8 cellular contexts compared by ENCODE assay signal in the genomic region with DNA sequence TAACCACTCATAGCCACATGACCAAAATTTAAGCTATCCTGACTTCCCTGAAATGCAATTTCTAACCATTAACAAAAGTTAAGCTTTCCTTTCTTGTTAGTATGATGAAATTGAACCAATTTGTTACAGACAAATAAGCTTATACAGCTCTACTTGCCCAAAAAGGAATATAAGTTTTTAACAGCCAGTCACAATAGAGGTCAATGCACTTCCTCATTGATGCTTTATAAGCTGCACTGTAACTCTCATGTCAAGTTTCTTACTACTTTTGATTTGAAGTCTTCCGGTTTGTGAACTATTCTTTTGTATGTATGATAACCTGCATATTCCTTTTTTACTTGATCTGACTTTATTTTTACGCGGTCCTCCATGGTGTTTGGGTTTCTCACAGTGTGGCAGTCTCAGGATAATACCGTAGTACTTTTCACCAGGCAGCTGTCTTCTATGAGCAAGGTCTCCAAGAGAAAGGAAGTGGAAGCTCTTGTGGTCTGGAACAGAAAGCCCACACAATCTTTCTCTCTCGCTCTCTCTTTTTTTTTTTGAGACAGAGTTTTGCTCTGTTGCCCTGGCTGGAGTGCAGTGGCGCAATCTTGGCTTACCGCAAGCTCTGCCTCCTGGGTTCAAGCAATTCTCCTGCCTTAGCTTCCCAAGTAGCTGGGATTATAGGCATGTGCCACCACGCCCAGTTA.
DNase-seq lines count a peak whose midpoint lies in the region; ATAC-seq and TF ChIP-seq lines count a peak whose summit lies in the region.

No MANE protein-coding gene starts in this region.

- H3K36me3 Mint-ChIP-seq in HFFc6 (ENCODE audit: low read depth) (no peaks in the 10 kb centered on the region), neural progenitor cell (peaks cover 2% of the 10 kb centered on the region)

- no peak overlapping the region for H2AFZ ChIP-seq in neural progenitor cell (replicated peaks)

- H3K9ac ChIP-seq in neural progenitor cell = no peak overlapping the region

- DNase-seq in SIG-M5 (lab: John Stamatoyannopoulos, UW) = peak; percentile 68
- DNase-seq in left ventricle myocardium superior = peak; percentile 56
- no peak for DNase-seq in HFFc6
- DNase-seq in neural progenitor cell (ENCODE audit: low spot score) = no peak
- no peak for DNase-seq in DMS153 (lab: John Stamatoyannopoulos, UW)
- no peak for DNase-seq in dermis blood vessel endothelial cell

- H3K4me3 ChIP-seq in neural progenitor cell = no peak overlapping the region

- H4K20me1 ChIP-seq in neural progenitor cell (ENCODE audit: low read depth) = no peaks in the 10 kb centered on the region

- no peaks in the 10 kb centered on the region for H3K9me3 ChIP-seq in neural progenitor cell (ENCODE audit: low read depth)

- no peak overlapping the region for H3K27ac ChIP-seq in neural progenitor cell

- H3K4me1 ChIP-seq in neural progenitor cell = peaks cover 6% of the 10 kb centered on the region

- intact Hi-C loops in left ventricle myocardium superior (cut with micrococcal nuclease) = no loop called here

- no peaks in the 10 kb centered on the region for H3K27me3 ChIP-seq in neural progenitor cell

- peak; percentile 82 for ATAC-seq in GM19328 (IDR thresholded peaks at IDR 0.05; ENCODE audit: unreplicated experiment)
- ATAC-seq in HG03025 (IDR thresholded peaks at IDR 0.05; ENCODE audit: low FRiP score, unreplicated experiment) = peak; percentile 65
- peak; percentile 59 for ATAC-seq in left ventricle myocardium superior

- H3K9me3 Mint-ChIP-seq in HFFc6 = no peaks in the 10 kb centered on the region
- H3K9me3 Mint-ChIP-seq in neural progenitor cell = peaks cover 4% of the 10 kb centered on the region

- H3K36me3 ChIP-seq in neural progenitor cell = no peaks in the 10 kb centered on the region

- H3K4me1 Mint-ChIP-seq in HFFc6 (ENCODE audit: low read depth) (no peaks in the 10 kb centered on the region), neural progenitor cell (peaks cover 18% of the 10 kb centered on the region)

- H3K4me3 Mint-ChIP-seq in HFFc6 (no peak overlapping the region), neural progenitor cell (no peak overlapping the region)

- TF ChIP-seq CTCF in HFFc6 (IDR thresholded peaks at IDR 0.05) (no peak), neural progenitor cell (IDR thresholded peaks at IDR 0.05) (no peak)

- H3K27me3 Mint-ChIP-seq in HFFc6 (ENCODE audit: insufficient read depth) = peaks cover 33% of the 10 kb centered on the region
- peaks cover 2% of the 10 kb centered on the region for H3K27me3 Mint-ChIP-seq in neural progenitor cell (ENCODE audit: insufficient read depth, low read depth)

- H3K4me2 ChIP-seq in neural progenitor cell = no peak overlapping the region

- H3K27ac Mint-ChIP-seq in HFFc6 (no peak overlapping the region), neural progenitor cell (no peak overlapping the region)

- H3F3A ChIP-seq in neural progenitor cell (ENCODE audit: low read depth) = peaks cover 6% of the 10 kb centered on the region

- H3K79me2 ChIP-seq in neural progenitor cell (ENCODE audit: low read depth) = no peaks in the 10 kb centered on the region

Comparison
In these comparisons a context has a peak if more than half of its experiments do, and no peak if none do; other contexts are left out.
1. DNase-seq: peak in SIG-M5 (single experiment) and left ventricle myocardium superior (single experiment); none in HFFc6 (single experiment), neural progenitor cell (single experiment), DMS153 (single experiment) and dermis blood vessel endothelial cell (single experiment).
2. Peak in every context shown above with its lines, with median percentiles within 50 percentile points of each other: ATAC-seq.